Comparison of ENCODE assay signal across 16 cellular contexts in genomic region chr12:112169966-112170365, GRCh38. TPM values are rescaled to one million over a fixed set of nuclear protein-coding genes. Genes with fewer than 3 reads are reported as not detected.
DNase-seq lines count a peak whose midpoint lies in the region; ATAC-seq and TF ChIP-seq lines count a peak whose summit lies in the region.
"Had no signal": no experiment of that assay in that cellular context is flagged by ENCODE, and none has a peak within 500 bp of the region (broad histone marks: within the 10 kb centered on the region; RNA-seq: fewer than 3 reads in every experiment).

No MANE protein-coding gene starts in this region.

- ATAC-seq in CD8-positive, alpha-beta T cell, result no peak
- no peak for ATAC-seq in effector memory CD8-positive, alpha-beta T cell (replicated peaks)

- DNase-seq in CD8-positive, alpha-beta T cell, result no peak
- DNase-seq in HFFc6 (no peak), progenitor cell of endocrine pancreas (ENCODE audit: low spot score, unreplicated experiment) (no peak), pons (ENCODE audit: low spot score) (no peak), T1000 (lab: John Stamatoyannopoulos, UW) (no peak), CD14-positive monocyte (ENCODE audit: low spot score) (no peak)
- DNase-seq in effector memory CD8-positive, alpha-beta T cell, result no peak
- DNase-seq: cerebellar nuclear complex, DMS79, KG1, NCI-H1092 had no signal

- no peak overlapping the region for H3K27ac ChIP-seq in CD8-positive, alpha-beta T cell (ENCODE audit: low read depth, low read length)
- H3K27ac ChIP-seq: hepatocyte, thoracic aorta had no signal

- H3K36me3 ChIP-seq in CD8-positive, alpha-beta T cell (ENCODE audit: insufficient read depth, low read length), result no peaks in the 10 kb centered on the region

- no peaks in the 10 kb centered on the region for H3K27me3 ChIP-seq in CD8-positive, alpha-beta T cell (ENCODE audit: insufficient read depth, low read length)
- H3K27me3 ChIP-seq: hepatocyte had no signal

- CTCF ChIA-PET in CD8-positive, alpha-beta T cell (lab: Charles Lee), result interaction anchor here (0.8 to 1.5 kb wide), 3 partner anchors 16 to 119 kb away, joined by 3 read pairs; no protein-coding TSS in a partner anchor

- peaks cover 32% of the 10 kb centered on the region for H3K36me3 Mint-ChIP-seq in CD8-positive, alpha-beta T cell
- peaks cover 10% of the 10 kb centered on the region for H3K36me3 Mint-ChIP-seq in HFFc6 (ENCODE audit: low read depth)
- H3K36me3 Mint-ChIP-seq in effector memory CD8-positive, alpha-beta T cell (ENCODE audit: insufficient read depth), result peaks cover 36% of the 10 kb centered on the region
- H3K36me3 Mint-ChIP-seq in progenitor cell of endocrine pancreas (ENCODE audit: insufficient read depth), result peaks cover 10% of the 10 kb centered on the region
- peaks cover 36 to 75% of the 10 kb centered on the region in 2 donors for H3K36me3 Mint-ChIP-seq in CD14-positive monocyte

- intact Hi-C loops in CD8-positive, alpha-beta T cell (cut with DNase I, micrococcal nuclease), result no loop called here
- intact Hi-C loops in CD14-positive monocyte (cut with micrococcal nuclease), result no loop called here

- H3K4me1 ChIP-seq in CD8-positive, alpha-beta T cell (ENCODE audit: insufficient read depth, low read length), result peaks cover 3% of the 10 kb centered on the region

- H3K4me3 Mint-ChIP-seq in CD8-positive, alpha-beta T cell, result no peak overlapping the region
- H3K4me3 Mint-ChIP-seq in HFFc6 (no peak overlapping the region), progenitor cell of endocrine pancreas (ENCODE audit: low read depth) (no peak overlapping the region), CD14-positive monocyte (no peak overlapping the region)
- H3K4me3 Mint-ChIP-seq in effector memory CD8-positive, alpha-beta T cell, result no peak overlapping the region
- H3K4me3 Mint-ChIP-seq: activated CD4-positive, alpha-beta memory T cell treated with anti-CD3 and anti-CD28 coated beads for 36 hours; mesothelial cell of epicardium had no signal

- H3K27me3 Mint-ChIP-seq in CD8-positive, alpha-beta T cell (ENCODE audit: low read depth), result no peaks in the 10 kb centered on the region
- no peaks in the 10 kb centered on the region; the same call in none of the 2 replicates for H3K27me3 Mint-ChIP-seq in HFFc6 (ENCODE audit: insufficient read depth)
- H3K27me3 Mint-ChIP-seq in effector memory CD8-positive, alpha-beta T cell, result no peaks in the 10 kb centered on the region
- H3K27me3 Mint-ChIP-seq in progenitor cell of endocrine pancreas, result no peaks in the 10 kb centered on the region
- H3K27me3 Mint-ChIP-seq in CD14-positive monocyte (ENCODE audit: low read depth in 3 of 3), result no peaks in the 10 kb centered on the region
- H3K27me3 Mint-ChIP-seq: activated CD4-positive, alpha-beta memory T cell treated with anti-CD3 and anti-CD28 coated beads for 36 hours had no signal

- TF ChIP-seq CTCF in CD8-positive, alpha-beta T cell (IDR thresholded peaks at IDR 0.05), result no peak
- TF ChIP-seq CTCF in HFFc6 (IDR thresholded peaks at IDR 0.05) (no peak), progenitor cell of endocrine pancreas (IDR thresholded peaks at IDR 0.05; ENCODE audit: unreplicated experiment) (no peak), CD14-positive monocyte (IDR thresholded peaks at IDR 0.05) (no peak)

- peaks cover 5% of the 10 kb centered on the region for H3K4me1 Mint-ChIP-seq in CD8-positive, alpha-beta T cell (ENCODE audit: low read depth)
- H3K4me1 Mint-ChIP-seq in HFFc6 (ENCODE audit: low read depth) (peaks cover 7% of the 10 kb centered on the region), progenitor cell of endocrine pancreas (ENCODE audit: low read depth) (no peaks in the 10 kb centered on the region), CD14-positive monocyte (no peaks in the 10 kb centered on the region)
- peaks cover 6% of the 10 kb centered on the region in 2 donors for H3K4me1 Mint-ChIP-seq in effector memory CD8-positive, alpha-beta T cell (ENCODE audit: low read depth in 2 of 2)
- H3K4me1 Mint-ChIP-seq: mesothelial cell of epicardium had no signal

- POLR2A ChIA-PET in CD8-positive, alpha-beta T cell (lab: Charles Lee), result no interaction called here

- no peaks in the 10 kb centered on the region for H3K9me3 Mint-ChIP-seq in CD8-positive, alpha-beta T cell
- no peaks in the 10 kb centered on the region for H3K9me3 Mint-ChIP-seq in HFFc6
- no peaks in the 10 kb centered on the region for H3K9me3 Mint-ChIP-seq in effector memory CD8-positive, alpha-beta T cell
- no peaks in the 10 kb centered on the region for H3K9me3 Mint-ChIP-seq in progenitor cell of endocrine pancreas (ENCODE audit: low read depth)
- H3K9me3 Mint-ChIP-seq in CD14-positive monocyte, result peaks cover 0 to 6% (median 0%) of the 10 kb centered on the region in 7 donors
- H3K9me3 Mint-ChIP-seq: activated CD4-positive, alpha-beta memory T cell treated with anti-CD3 and anti-CD28 coated beads for 36 hours; mesothelial cell of epicardium had no signal

- H3K4me3 ChIP-seq in CD8-positive, alpha-beta T cell (ENCODE audit: low read depth, low read length), result no peak overlapping the region
- H3K4me3 ChIP-seq: hepatocyte, skin epidermis, thoracic aorta had no signal

- H3K9me3 ChIP-seq in CD8-positive, alpha-beta T cell (ENCODE audit: low read length), result no peaks in the 10 kb centered on the region
- H3K9me3 ChIP-seq: thoracic aorta had no signal

- H3K27ac Mint-ChIP-seq in CD8-positive, alpha-beta T cell, result peak overlapping the region; percentile 45
- H3K27ac Mint-ChIP-seq in HFFc6, result peak overlapping the region; percentile 4; the same call in 1 of the 2 replicates
- H3K27ac Mint-ChIP-seq in effector memory CD8-positive, alpha-beta T cell, result peak overlapping the region; percentile 88 to 89
- peak overlapping the region; percentile 85 for H3K27ac Mint-ChIP-seq in progenitor cell of endocrine pancreas
- H3K27ac Mint-ChIP-seq in CD14-positive monocyte, result peak overlapping the region in 2 of 7 donors; percentile 46 to 76
- H3K27ac Mint-ChIP-seq: activated CD4-positive, alpha-beta memory T cell treated with anti-CD3 and anti-CD28 coated beads for 36 hours; mesothelial cell of epicardium had no signal

RNA-seq across cellular contexts. Expression of gene TRAFD1, which starts 44.6 kb away (rescaled TPM):
- 10 to 100 TPM; 21.1 to 25.4 TPM for total RNA-seq in CD8-positive, alpha-beta T cell
- 10 to 100 TPM; 22.8 to 25.1 (median 24.0) TPM for total RNA-seq in HFFc6 (2021; fragmentation: NEBNext Ultra II Directional; extraction: Animal tissue kit (Norgen Biotek cat#: 25700))
- total RNA-seq in progenitor cell of endocrine pancreas, result 34.7 and 35.4 TPM in 2 replicates
- polyA plus RNA-seq in CD14-positive monocyte, result 10 to 100 TPM; 82.3 to 83.6 TPM
